ENCODE assay signal across 15 cellular contexts in genomic region chr14:95288672-95289322, GRCh38. TPM values are rescaled to one million over a fixed set of nuclear protein-coding genes. Genes with fewer than 3 reads are reported as not detected.
A peak's percentile ranks its signal among the peaks of the same experiment; 100 is the strongest.
DNase-seq lines count a peak whose midpoint lies in the region; ATAC-seq and TF ChIP-seq lines count a peak whose summit lies in the region.
"Had no signal": no experiment of that assay in that cellular context is flagged by ENCODE, and none has a peak within 500 bp of the region (broad histone marks: within the 10 kb centered on the region; RNA-seq: fewer than 3 reads in every experiment).

No MANE protein-coding gene starts in this region.

- no peak overlapping the region for H2BK20ac ChIP-seq in H9 (ENCODE audit: low read depth, low read length, poor library complexity, severe bottlenecking)

- H4K91ac ChIP-seq in H9 (ENCODE audit: insufficient read length, low read depth, low read length): no peak overlapping the region

- peak; percentile 52 for ATAC-seq in mucosa of descending colon
- ATAC-seq in upper lobe of right lung: no peak
- no peak for ATAC-seq in GM21529 (IDR thresholded peaks at IDR 0.05; ENCODE audit: unreplicated experiment)
- ATAC-seq: A549, GM23338 had no signal

- H3K79me1 ChIP-seq in H9 (ENCODE audit: insufficient read depth, low read depth, low read length, poor library complexity, severe bottlenecking): no peaks in the 10 kb centered on the region

- no peak overlapping the region for H3K4ac ChIP-seq in H9 (ENCODE audit: low read depth, low read length)

- H3K9me3 Mint-ChIP-seq in H9: peaks cover 0 to 10% of the 10 kb centered on the region in 2 experiments; a peak in 2 of 5 replicates
- H3K9me3 Mint-ChIP-seq: CD4-positive, alpha-beta T cell; GM23338 had no signal

- H3K36me3 Mint-ChIP-seq in H9 (ENCODE audit: insufficient read depth in 1 of 3, low read depth in 3 of 3): peaks cover 5 to 20% (median 5%) of the 10 kb centered on the region in 3 experiments; a peak in 6 of 7 replicates

- H3K79me2 ChIP-seq in H9 (ENCODE audit: insufficient read depth, low read length): no peaks in the 10 kb centered on the region

- peaks cover 30 to 50% of the 10 kb centered on the region in 2 experiments for H3K4me1 Mint-ChIP-seq in H9

- no peaks in the 10 kb centered on the region; the same call in 1 of the 2 replicates for H3K27me3 Mint-ChIP-seq in H9 (ENCODE audit: low read depth)

- H3K9ac ChIP-seq in H9 (ENCODE audit: extremely low read depth, insufficient read length, low read length): no peak overlapping the region

- H3T11ph ChIP-seq in H9 (ENCODE audit: low read length): no peak overlapping the region

- DNase-seq in H9 (peak; percentile 14), islet precursor cell (peak; percentile 11), mucosa of descending colon (no peak), upper lobe of right lung (no peak), hypothalamus (lab: John Stamatoyannopoulos, UW) (no peak), NCI-H2196 (lab: John Stamatoyannopoulos, UW; ENCODE audit: unreplicated experiment) (no peak)
- DNase-seq: AML-193; Caco-2; CD4-positive, alpha-beta T cell had no signal

- no peak overlapping the region for H3K4me3 Mint-ChIP-seq in H9
- H3K4me3 Mint-ChIP-seq: CD4-positive, alpha-beta T cell; GM23338 had no signal

- no peak overlapping the region for H3K4me3 ChIP-seq in HEK293 (ENCODE audit: low read depth, low read length)
- no peak overlapping the region for H3K4me3 ChIP-seq in mucosa of descending colon
- H3K4me3 ChIP-seq in upper lobe of right lung: no peak overlapping the region
- H3K4me3 ChIP-seq: A549, GM23338, HAP-1 had no signal

- H2BK120ac ChIP-seq in H9 (ENCODE audit: low read depth, low read length, poor library complexity, severe bottlenecking): no peak overlapping the region

- no peak overlapping the region for H3K18ac ChIP-seq in H9 (ENCODE audit: insufficient read length, low read depth, low read length)

- no peak overlapping the region for H2AK5ac ChIP-seq in H9 (ENCODE audit: insufficient read length, low read length)

- no peak overlapping the region for H2BK5ac ChIP-seq in H9 (ENCODE audit: insufficient read length, low read length)

- CTCF ChIA-PET in HEK293 (lab: Yijun Ruan, JAX): no interaction called here

- no peak overlapping the region for H2BK12ac ChIP-seq in H9 (ENCODE audit: insufficient read length, low read depth, low read length)

- H3K9me3 ChIP-seq in H9 (ENCODE audit: control insufficient read depth, low read depth, low read length): no peaks in the 10 kb centered on the region
- no peaks in the 10 kb centered on the region for H3K9me3 ChIP-seq in HEK293 (ENCODE audit: control insufficient read depth, insufficient read depth, low read depth, low read length)
- no peaks in the 10 kb centered on the region for H3K9me3 ChIP-seq in mucosa of descending colon
- H3K9me3 ChIP-seq in upper lobe of right lung: no peaks in the 10 kb centered on the region
- H3K9me3 ChIP-seq: A549, HAP-1 had no signal

- TF ChIP-seq CTCF in H9 (conservative IDR thresholded peaks at IDR 0.05) (no peak), HEK293 (tag by site-specific recombination; IDR thresholded peaks at IDR 0.05) (no peak), mucosa of descending colon (IDR thresholded peaks at IDR 0.05) (no peak), upper lobe of right lung (IDR thresholded peaks at IDR 0.05) (no peak)

- H4K8ac ChIP-seq in H9 (replicated peaks; ENCODE audit: insufficient read length, low read depth, low read length): no peak overlapping the region

- no peaks in the 10 kb centered on the region for H4K20me1 ChIP-seq in H9 (ENCODE audit: control insufficient read depth, insufficient read depth, insufficient read length)

- no peak overlapping the region for H3K27ac Mint-ChIP-seq in H9
- H3K27ac Mint-ChIP-seq: CD4-positive, alpha-beta T cell; GM23338 had no signal

- no peak overlapping the region for H2BK15ac ChIP-seq in H9 (ENCODE audit: low read depth, low read length)

- H3K23ac ChIP-seq in H9 (ENCODE audit: insufficient read length, low read depth, low read length): no peak overlapping the region

- H3K4me2 ChIP-seq in H9 (ENCODE audit: insufficient read depth, insufficient read length, low read length): no peak overlapping the region
- H3K4me2 ChIP-seq: A549, GM23338 had no signal

- 0 out of 2 replicates have a peak, but pooled peaks cover 5% of the 10 kb centered on the region for H3K4me1 ChIP-seq in H9 (ENCODE audit: insufficient read depth, low read length)
- H3K4me1 ChIP-seq in HEK293 (ENCODE audit: control insufficient read depth, insufficient read depth, low read length): peaks cover 6% of the 10 kb centered on the region
- H3K4me1 ChIP-seq in mucosa of descending colon (ENCODE audit: low read depth): peaks cover 12% of the 10 kb centered on the region
- peaks cover 10% of the 10 kb centered on the region for H3K4me1 ChIP-seq in upper lobe of right lung
- H3K4me1 ChIP-seq: Caco-2, HAP-1 had no signal

- intact Hi-C loops in mucosa of descending colon (cut with DNase I, micrococcal nuclease) (no loop called here), upper lobe of right lung (cut with DNase I) (no loop called here)

- no peak overlapping the region for H2AFZ ChIP-seq in H9 (ENCODE audit: low read length)
- H2AFZ ChIP-seq: GM23338 had no signal

- no CpG with 5 or more reads among the region's 5 CpGs for WGBS in H9 (ENCODE audit: extremely low coverage, insufficient read length, low lambda C conversion rate)

- H3K27me3 ChIP-seq in H9 (ENCODE audit: insufficient read depth, low read length): no peaks in the 10 kb centered on the region
- H3K27me3 ChIP-seq in upper lobe of right lung: no peaks in the 10 kb centered on the region

- no peak overlapping the region for H3K14ac ChIP-seq in H9 (ENCODE audit: insufficient read depth, low read length)

- H4K5ac ChIP-seq in H9 (ENCODE audit: insufficient read length, low read depth, low read length): no peak overlapping the region

- H3K56ac ChIP-seq in H9 (ENCODE audit: insufficient read length, low read depth, low read length): no peak overlapping the region

- no peaks in the 10 kb centered on the region for H3K36me3 ChIP-seq in HEK293 (ENCODE audit: control insufficient read depth in 2 of 2, insufficient read depth in 1 of 2, low read length in 2 of 2)
- H3K36me3 ChIP-seq in mucosa of descending colon (ENCODE audit: low read depth): no peaks in the 10 kb centered on the region
- H3K36me3 ChIP-seq in upper lobe of right lung: no peaks in the 10 kb centered on the region
- H3K36me3 ChIP-seq: HAP-1 had no signal

- no peaks in the 10 kb centered on the region for H3K23me2 ChIP-seq in H9 (ENCODE audit: insufficient read length, low read depth, low read length, poor library complexity, severe bottlenecking)

- H3K27ac ChIP-seq in H9 (ENCODE audit: insufficient read length, low read depth, low read length) (no peak overlapping the region), HEK293 (ENCODE audit: extremely low read depth, low read depth, low read length) (no peak overlapping the region), upper lobe of right lung (no peak overlapping the region)
- H3K27ac ChIP-seq: A549, C4-2B had no signal

- POLR2A ChIA-PET in HEK293 (lab: Yijun Ruan, JAX): no interaction called here

TF ChIP-seq in HEK293, 187 proteins besides CTCF, POLR2A, EP300 and RAD21:
- no peak for TF ChIP-seq ZNF843 (tag by site-specific recombination; IDR thresholded peaks at IDR 0.05)
- 0 out of 2 replicates have a peak, but pooled peaks have one; percentile 24 for TF ChIP-seq ZNF580 (tag by site-specific recombination; IDR thresholded peaks at IDR 0.05)
- TF ChIP-seq ZNF146 (tag by site-specific recombination; IDR thresholded peaks at IDR 0.05): peak; percentile 95

RNA-seq across cellular contexts. Expression of gene CLMN, which starts 30.9 kb away (rescaled TPM):
- total RNA-seq in H9 (2021) (7.6 and 8.4 TPM in 2 replicates), mucosa of descending colon (100 to 1,000 TPM in 2 of 3 donors, 10 to 100 TPM in 1; 73.7 to 200 (median 132) TPM), upper lobe of right lung (19.3 TPM)

Comparison
In these comparisons a context has a peak if more than half of its experiments do, and no peak if none do; other contexts are left out.
1. DNase-seq: peak in H9 (single experiment) and islet precursor cell (single experiment); none in mucosa of descending colon (0 of 3), upper lobe of right lung (single experiment), hypothalamus (0 of 51) and NCI-H2196 (single experiment).